In genomic region chr2:76450024-76450475, GRCh38 we compare ENCODE assay signal across 18 cellular contexts.
DNase-seq lines count a peak whose midpoint lies in the region; ATAC-seq and TF ChIP-seq lines count a peak whose summit lies in the region.
"Had no signal": no experiment of that assay in that cellular context is flagged by ENCODE, and none has a peak within 500 bp of the region (broad histone marks: within the 10 kb centered on the region; RNA-seq: fewer than 3 reads in every experiment).

No MANE protein-coding gene starts in this region.

- intact Hi-C loops in activated CD8-positive, alpha-beta T cell treated with anti-CD3 and anti-CD28 coated beads for 36 hours (cut with micrococcal nuclease) = no loop called here

- H3K27me3 Mint-ChIP-seq in mesothelial cell of epicardium (ENCODE audit: low read depth) = no peaks in the 10 kb centered on the region
- H3K27me3 Mint-ChIP-seq in activated CD8-positive, alpha-beta T cell treated with anti-CD3 and anti-CD28 coated beads for 36 hours = no peaks in the 10 kb centered on the region
- H3K27me3 Mint-ChIP-seq: activated CD4-positive, alpha-beta memory T cell treated with anti-CD3 and anti-CD28 coated beads, Interleukin-2, amount 10 ng/mL, durations not matched to agents 7 days and 5 days; T-cell had no signal

- peaks cover 5% of the 10 kb centered on the region for H3K9me3 Mint-ChIP-seq in mesothelial cell of epicardium
- peaks cover 8% of the 10 kb centered on the region for H3K9me3 Mint-ChIP-seq in activated CD8-positive, alpha-beta T cell treated with anti-CD3 and anti-CD28 coated beads for 36 hours
- H3K9me3 Mint-ChIP-seq: activated CD4-positive, alpha-beta memory T cell treated with anti-CD3 and anti-CD28 coated beads, Interleukin-2, amount 10 ng/mL, durations not matched to agents 7 days and 5 days had no signal

- no peak for TF ChIP-seq CTCF in mesothelial cell of epicardium (IDR thresholded peaks at IDR 0.05; ENCODE audit: unreplicated experiment)
- TF ChIP-seq CTCF in activated CD8-positive, alpha-beta T cell treated with anti-CD3 and anti-CD28 coated beads for 36 hours (IDR thresholded peaks at IDR 0.05) = no peak

- POLR2A ChIA-PET in activated CD8-positive, alpha-beta T cell treated with anti-CD3 and anti-CD28 coated beads for 36 hours (lab: Charles Lee) = no interaction called here

- no peak overlapping the region for H3K27ac Mint-ChIP-seq in mesothelial cell of epicardium
- H3K27ac Mint-ChIP-seq in activated CD8-positive, alpha-beta T cell treated with anti-CD3 and anti-CD28 coated beads for 36 hours = no peak overlapping the region
- H3K27ac Mint-ChIP-seq: activated CD4-positive, alpha-beta memory T cell treated with anti-CD3 and anti-CD28 coated beads, Interleukin-2, amount 10 ng/mL, durations not matched to agents 7 days and 5 days; HFFc6; T-cell had no signal

- CTCF ChIA-PET in activated CD8-positive, alpha-beta T cell treated with anti-CD3 and anti-CD28 coated beads for 36 hours (lab: Charles Lee) = no interaction called here

- ATAC-seq in GM18868 (IDR thresholded peaks at IDR 0.05; ENCODE audit: unreplicated experiment) (peak; percentile 88), GM21786 (IDR thresholded peaks at IDR 0.05; ENCODE audit: unreplicated experiment) (peak; percentile 84), HG03439 (IDR thresholded peaks at IDR 0.05; ENCODE audit: unreplicated experiment) (peak; percentile 91)
- no peak for ATAC-seq in activated CD8-positive, alpha-beta T cell treated with anti-CD3 and anti-CD28 coated beads for 36 hours
- ATAC-seq: foreskin keratinocyte, T-cell had no signal

- H3K4me3 Mint-ChIP-seq in mesothelial cell of epicardium = no peak overlapping the region
- H3K4me3 Mint-ChIP-seq in activated CD8-positive, alpha-beta T cell treated with anti-CD3 and anti-CD28 coated beads for 36 hours = no peak overlapping the region
- H3K4me3 Mint-ChIP-seq: activated CD4-positive, alpha-beta memory T cell treated with anti-CD3 and anti-CD28 coated beads, Interleukin-2, amount 10 ng/mL, durations not matched to agents 7 days and 5 days; HFFc6; T-cell had no signal

- no peaks in the 10 kb centered on the region for H3K36me3 Mint-ChIP-seq in mesothelial cell of epicardium
- H3K36me3 Mint-ChIP-seq in activated CD8-positive, alpha-beta T cell treated with anti-CD3 and anti-CD28 coated beads for 36 hours (ENCODE audit: low read depth) = no peaks in the 10 kb centered on the region
- H3K36me3 Mint-ChIP-seq: T-cell had no signal

- H3K4me1 Mint-ChIP-seq in mesothelial cell of epicardium = no peaks in the 10 kb centered on the region
- H3K4me1 Mint-ChIP-seq in activated CD8-positive, alpha-beta T cell treated with anti-CD3 and anti-CD28 coated beads for 36 hours (ENCODE audit: low read depth) = no peaks in the 10 kb centered on the region
- H3K4me1 Mint-ChIP-seq: activated CD4-positive, alpha-beta memory T cell treated with anti-CD3 and anti-CD28 coated beads, Interleukin-2, amount 10 ng/mL, durations not matched to agents 7 days and 5 days; T-cell had no signal

- DNase-seq in mesothelial cell of epicardium (ENCODE audit: low spot score in 2 of 2, unreplicated experiment in 2 of 2) (no peak), NCI-H69 (lab: John Stamatoyannopoulos, UW) (no peak), anterior cingulate cortex (lab: John Stamatoyannopoulos, UW) (no peak)
- no peak for DNase-seq in activated CD8-positive, alpha-beta T cell treated with anti-CD3 and anti-CD28 coated beads for 36 hours
- DNase-seq: activated CD4-positive, alpha-beta memory T cell treated with anti-CD3 and anti-CD28 coated beads, Interleukin-2, amount 10 ng/mL, durations not matched to agents 7 days and 5 days; activated T-cell treated with anti-CD3 and anti-CD28 coated beads, Interleukin-2, amount 50 U/mL, for 48 hours; dermis blood vessel endothelial cell; foreskin keratinocyte; HFFc6; NCI-H1694; NCI-H345; Right ventricle myocardium superior; stimulated activated naive CD4-positive, alpha-beta T cell; T-cell; trophoblast cell had no signal
